ENCODE assay signal across 8 cellular contexts in genomic region chr12:113185180-113186032, GRCh38. TPM values are rescaled to one million over a fixed set of nuclear protein-coding genes. Genes with fewer than 3 reads are reported as not detected.
DNase-seq lines count a peak whose midpoint lies in the region; ATAC-seq, FAIRE-seq and TF ChIP-seq lines count a peak whose summit lies in the region.

Gene DDX54 (minus strand): TSS chr12:113185478. CDS start chr12:113185451, 27 bp downstream.
Gene RITA1 (plus strand): TSS chr12:113185721. CDS start chr12:113186747, 1,026 bp downstream.

- H3K4me3 ChIP-seq in right cardiac atrium (ENCODE audit: low read length) = peak within 1 kb of the TSS; percentile 62

- peak; percentile 50 for ATAC-seq in HG02610 (IDR thresholded peaks at IDR 0.05; ENCODE audit: unreplicated experiment)
- ATAC-seq in right cardiac atrium = peak; percentile 89 to 90

- DNase-seq in GM12892 (ENCODE audit: insufficient read length) (peak; percentile 65), NCI-H1092 treated with DMSO at 0.1 percent for 48 hours (lab: John Stamatoyannopoulos, UW) (peak; percentile 81), right cardiac atrium (peak; percentile 79 to 92 (median 91)), putamen (ENCODE audit: low spot score) (peak; percentile 78), urothelium cell line (ENCODE audit: low spot score) (peak; percentile 79)

- WGBS in right cardiac atrium = under 1% methylated on average over 89 of the region's 89 CpGs

- TF ChIP-seq POLR2A in GM12892 (IDR thresholded peaks at IDR 0.05; ENCODE audit: low read depth, low read length) = peak; percentile 93

- H3K4me1 ChIP-seq in right cardiac atrium (ENCODE audit: control insufficient read depth, insufficient read depth, low read length) = peaks cover 2% of the 10 kb centered on the region

- H3K27me3 ChIP-seq in right cardiac atrium (ENCODE audit: control insufficient read depth, insufficient read depth) = no peaks in the 10 kb centered on the region

- intact Hi-C loops in T-helper 2 cell treated with Interferon-gamma antibody and Interleukin-4, amounts not matched to agents 100 ng/mL and 5 ng/mL, for 36 hours (cut with micrococcal nuclease) = loop anchor here (1.0 to 10.0 kb wide), 5 partner anchors 23 to 211 kb away; partner anchors contain the start of genes OAS2, PLBD2 and SLC8B1
- intact Hi-C loops in right cardiac atrium (cut with DNase I) = no loop called here

- no peak for FAIRE-seq in GM12892 (lab: Jason Lieb, UNC)
- FAIRE-seq in urothelium cell line (lab: Jason Lieb, UNC) = peak; percentile 65

- H3K27ac ChIP-seq in angular gyrus (ENCODE audit: low read depth, low read length) (peak within 1 kb of the TSS; percentile 99), right cardiac atrium (ENCODE audit: low read length) (peak within 1 kb of the TSS; percentile 76)

- H3K9me3 ChIP-seq in right cardiac atrium (ENCODE audit: control insufficient read depth, low read length) = no peaks in the 10 kb centered on the region

RNA-seq across cellular contexts. Expression of gene DDX54, which starts in this region (rescaled TPM):
- 27.4 TPM for polyA plus RNA-seq in GM12892 (2012; ENCODE audit: missing spikeins)
- 76.4 and 90.1 TPM in 2 replicates for total RNA-seq in T-helper 2 cell treated with Interferon-gamma antibody and Interleukin-4, amounts not matched to agents 100 ng/mL and 5 ng/mL, for 36 hours
- total RNA-seq in right cardiac atrium = 10 to 100 TPM; 27.5 to 36.1 (median 31.3) TPM
- 17.2 TPM for polyA plus RNA-seq in right cardiac atrium

RNA-seq across cellular contexts. Expression of gene RITA1, which starts in this region (rescaled TPM):
- polyA plus RNA-seq in GM12892 (2012; ENCODE audit: missing spikeins) = 10.5 TPM
- 22.0 and 24.8 TPM in 2 replicates for total RNA-seq in T-helper 2 cell treated with Interferon-gamma antibody and Interleukin-4, amounts not matched to agents 100 ng/mL and 5 ng/mL, for 36 hours
- total RNA-seq in right cardiac atrium = 10 to 100 TPM; 10.1 to 15.5 (median 14.2) TPM
- 11.6 TPM for polyA plus RNA-seq in right cardiac atrium

Comparison
In these comparisons a context has a peak if more than half of its experiments do, and no peak if none do; other contexts are left out.
1. Peak in every context shown above with its lines: DNase-seq, ATAC-seq, H3K4me3 ChIP-seq and H3K27ac ChIP-seq.